In genomic region chr12:6534914-6535696, GRCh38 we compare ENCODE assay signal across 8 cellular contexts. TPM values are rescaled to one million over a fixed set of nuclear protein-coding genes. Genes with fewer than 3 reads are reported as not detected.
DNase-seq lines count a peak whose midpoint lies in the region; ATAC-seq, FAIRE-seq and TF ChIP-seq lines count a peak whose summit lies in the region.

No MANE protein-coding gene starts in this region.

- peak; percentile 9 for ATAC-seq in HG03045 (IDR thresholded peaks at IDR 0.05; ENCODE audit: unreplicated experiment)
- no peak for ATAC-seq in GM21390 (IDR thresholded peaks at IDR 0.05; ENCODE audit: unreplicated experiment)

- POLR2A ChIA-PET in endothelial cell of umbilical vein (lab: Charles Lee) = interaction anchor here (0.7 to 2.4 kb wide), 6 partner anchors 14 to 199 kb away, joined by 5 to 25 read pairs (median 10); partner anchors contain the start of genes MRPL51, VAMP1 and ZNF384

- H3K4me3 ChIP-seq in GM12864 (ENCODE audit: low read depth, low read length) (peak overlapping the region; percentile 80), endothelial cell of umbilical vein (replicated peaks in 1 of 3; ENCODE audit: insufficient read depth in 1 of 3, low read depth in 1 of 3, low read length in 3 of 3) (peak overlapping the region; percentile 68 to 70 (median 68)), mononuclear cell (ENCODE audit: low read length) (peak overlapping the region; percentile 97)

- DNase-seq in GM12864 (ENCODE audit: low read depth) = no peak
- peak; percentile 83 to 85 for DNase-seq in NOMO-1 (lab: John Stamatoyannopoulos, UW; ENCODE audit: unreplicated experiment in 2 of 2)
- peak; percentile 60 for DNase-seq in activated T-cell treated with anti-CD3 and anti-CD28 coated beads for 1 hour (ENCODE audit: low read depth)
- DNase-seq in endothelial cell of umbilical vein (ENCODE audit: low read depth, low spot score) = peak; percentile 82
- peak; percentile 36 to 58 for DNase-seq in stimulated activated CD8-positive, alpha-beta memory T cell treated with anti-CD3 and anti-CD28 coated beads, Interleukin-4, amount 100 ng/mL, for 1 hour (ENCODE audit: low read depth in 2 of 2, low spot score in 1 of 2)

- peaks cover 36% of the 10 kb centered on the region for H3K4me1 ChIP-seq in endothelial cell of umbilical vein (ENCODE audit: control insufficient read depth, extremely low read depth, insufficient read depth, low read length)
- H3K4me1 ChIP-seq in mononuclear cell (ENCODE audit: insufficient read depth, low read length) = peaks cover 67% of the 10 kb centered on the region

- CTCF ChIA-PET in endothelial cell of umbilical vein (lab: Charles Lee) = interaction anchor here (1.1 to 4.5 kb wide), 5 partner anchors 22 to 111 kb away, joined by 3 to 61 read pairs (median 5); partner anchors contain the start of gene VAMP1

- peak; percentile 94 for FAIRE-seq in endothelial cell of umbilical vein (lab: Jason Lieb, UNC)

- no peaks in the 10 kb centered on the region for H3K27me3 ChIP-seq in endothelial cell of umbilical vein (ENCODE audit: control insufficient read depth in 2 of 2, insufficient read depth in 2 of 2, low read length in 2 of 2)
- no peaks in the 10 kb centered on the region for H3K27me3 ChIP-seq in mononuclear cell (ENCODE audit: insufficient read depth, low read length)

- TF ChIP-seq CTCF in GM12864 (IDR thresholded peaks at IDR 0.05; ENCODE audit: low read depth, low read length, missing control alignments) (no peak), endothelial cell of umbilical vein (IDR thresholded peaks at IDR 0.05; ENCODE audit: extremely low read depth in 1 of 2, insufficient read depth in 1 of 2, low read depth in 1 of 2, low read length in 2 of 2) (no peak)

- peak overlapping the region; percentile 96 for H3K9ac ChIP-seq in endothelial cell of umbilical vein (replicated peaks; ENCODE audit: extremely low read depth, insufficient read depth, low read length)

- peak; percentile 29 for TF ChIP-seq POLR2A in endothelial cell of umbilical vein (IDR thresholded peaks at IDR 0.05; ENCODE audit: low read depth, low read length)

- H3K9me3 ChIP-seq in endothelial cell of umbilical vein (replicated peaks; ENCODE audit: control insufficient read depth, insufficient read depth, low read length) (no peaks in the 10 kb centered on the region), mononuclear cell (ENCODE audit: low read depth, low read length) (no peaks in the 10 kb centered on the region)

- H3K79me2 ChIP-seq in endothelial cell of umbilical vein (ENCODE audit: control insufficient read depth, insufficient read depth, low read length) = peaks cover 31% of the 10 kb centered on the region

- BruUV-seq in endothelial cell of umbilical vein (replicated peaks; lab: Mats Ljungman, UMichigan) = no TSS peak

- peaks cover 22 to 33% of the 10 kb centered on the region in 2 experiments for H3K36me3 ChIP-seq in endothelial cell of umbilical vein (ENCODE audit: control insufficient read depth in 2 of 2, extremely low read depth in 1 of 2, insufficient read depth in 2 of 2, low read length in 2 of 2)

- H2AFZ ChIP-seq in endothelial cell of umbilical vein (ENCODE audit: low read depth, low read length) = no peak overlapping the region

- intact Hi-C loops in endothelial cell of umbilical vein (cut with micrococcal nuclease) = loop anchor here (1.0 to 2.0 kb wide), 5 partner anchors 20 to 212 kb away; partner anchors contain the start of gene MRPL51

- dilution Hi-C loops in endothelial cell of umbilical vein (cut with MboI; ENCODE audit: extremely low pct_ligation_motif_present, low sequenced_read_pairs) = no loop called here

- peak overlapping the region; percentile 73 for H3K27ac ChIP-seq in endothelial cell of umbilical vein (ENCODE audit: insufficient read depth, low read depth, low read length)

- H4K20me1 ChIP-seq in endothelial cell of umbilical vein (replicated peaks; ENCODE audit: control insufficient read depth, extremely low read depth, insufficient read depth, low read length) = no peaks in the 10 kb centered on the region

- peak overlapping the region; percentile 60 for H3K4me2 ChIP-seq in endothelial cell of umbilical vein (ENCODE audit: insufficient read depth, low read length)

- no peaks in the 10 kb centered on the region for H3K9me1 ChIP-seq in endothelial cell of umbilical vein (replicated peaks; ENCODE audit: control insufficient read depth, extremely low read depth, insufficient read depth, low read length)

TF ChIP-seq in endothelial cell of umbilical vein, 7 proteins besides CTCF, POLR2A, EP300 and RAD21:
- TF ChIP-seq POLR2AphosphoS5 (IDR thresholded peaks at IDR 0.05; ENCODE audit: insufficient read depth, low read depth, low read length) = peak; percentile 86
- TF ChIP-seq MAX (IDR thresholded peaks at IDR 0.05; ENCODE audit: insufficient read depth, insufficient read length) = peak; percentile 64
- TF ChIP-seq MYC (IDR thresholded peaks at IDR 0.05; ENCODE audit: low read depth, low read length) = no peak
- no peak for TF ChIP-seq GATA2 (IDR thresholded peaks at IDR 0.05; ENCODE audit: insufficient read depth, insufficient read length, low read depth, low read length)
- peak; percentile 10 for TF ChIP-seq JUN (IDR thresholded peaks at IDR 0.05; ENCODE audit: borderline replicate concordance, insufficient read depth, insufficient read length, low read depth)
- no peak for TF ChIP-seq EZH2 (IDR thresholded peaks at IDR 0.05; ENCODE audit: borderline replicate concordance, low read depth, low read length, severe bottlenecking)
- peak; percentile 64 for TF ChIP-seq FOS (IDR thresholded peaks at IDR 0.05; ENCODE audit: borderline replicate concordance, insufficient read depth, low read length)

RNA-seq across cellular contexts. Expression of gene GAPDH, which starts 0.8 kb away (rescaled TPM):
- total RNA-seq in endothelial cell of umbilical vein (4,245 and 4,648 TPM in 2 replicates), mononuclear cell (2,093 TPM)
- polyA plus RNA-seq in endothelial cell of umbilical vein = 8,748 and 10,370 TPM in 2 replicates
- polyA plus RNA-seq in endothelial cell of umbilical vein (2011; cell fraction: cytosol; rRNA removed) = 9,573 and 9,900 TPM in 2 replicates
- 2,700 and 3,179 TPM in 2 replicates for polyA plus RNA-seq in endothelial cell of umbilical vein (2011; cell fraction: nucleus; rRNA removed)
- polyA plus RNA-seq in endothelial cell of umbilical vein (2012) = 5,034 and 5,687 TPM in 2 replicates
- polyA minus RNA-seq in endothelial cell of umbilical vein = 7,250 and 7,739 TPM in 2 replicates
- 5,221 TPM for polyA minus RNA-seq in endothelial cell of umbilical vein (2011; cell fraction: cytosol; rRNA and poly(A)+ RNA removed)
- 818 and 923 TPM in 2 replicates for polyA minus RNA-seq in endothelial cell of umbilical vein (2011; cell fraction: nucleus; rRNA and poly(A)+ RNA removed)

RNA-seq across cellular contexts. Expression of gene IFFO1, which starts 20.7 kb away (rescaled TPM):
- 26.4 and 27.7 TPM in 2 replicates for total RNA-seq in endothelial cell of umbilical vein
- 41.0 and 41.2 TPM in 2 replicates for polyA plus RNA-seq in endothelial cell of umbilical vein
- 15.9 and 21.0 TPM in 2 replicates for polyA plus RNA-seq in endothelial cell of umbilical vein (2011; cell fraction: cytosol; rRNA removed)
- 156 and 161 TPM in 2 replicates for polyA plus RNA-seq in endothelial cell of umbilical vein (2011; cell fraction: nucleus; rRNA removed)
- polyA plus RNA-seq in endothelial cell of umbilical vein (2012) = 18.3 and 26.1 TPM in 2 replicates
- 19.2 and 20.3 TPM in 2 replicates for polyA minus RNA-seq in endothelial cell of umbilical vein
- not detected for polyA minus RNA-seq in endothelial cell of umbilical vein (2011; cell fraction: cytosol; rRNA and poly(A)+ RNA removed)
- polyA minus RNA-seq in endothelial cell of umbilical vein (2011; cell fraction: nucleus; rRNA and poly(A)+ RNA removed) = 12.7 and 20.1 TPM in 2 replicates
- 8.0 TPM for total RNA-seq in mononuclear cell

RNA-seq across cellular contexts. Expression of gene NOP2, which starts 33.0 kb away (rescaled TPM):
- total RNA-seq in endothelial cell of umbilical vein = 58.5 and 63.6 TPM in 2 replicates
- polyA plus RNA-seq in endothelial cell of umbilical vein = 17.8 and 26.3 TPM in 2 replicates
- polyA plus RNA-seq in endothelial cell of umbilical vein (2011; cell fraction: cytosol; rRNA removed) = 28.3 and 30.1 TPM in 2 replicates
- 160 and 198 TPM in 2 replicates for polyA plus RNA-seq in endothelial cell of umbilical vein (2011; cell fraction: nucleus; rRNA removed)
- polyA plus RNA-seq in endothelial cell of umbilical vein (2012) = 44.4 and 58.0 TPM in 2 replicates
- 29.2 and 29.4 TPM in 2 replicates for polyA minus RNA-seq in endothelial cell of umbilical vein
- 26.3 TPM for polyA minus RNA-seq in endothelial cell of umbilical vein (2011; cell fraction: cytosol; rRNA and poly(A)+ RNA removed)
- polyA minus RNA-seq in endothelial cell of umbilical vein (2011; cell fraction: nucleus; rRNA and poly(A)+ RNA removed) = 33.6 and 35.6 TPM in 2 replicates
- 44.2 TPM for total RNA-seq in mononuclear cell

RNA-seq across cellular contexts. Expression of gene NCAPD2, which starts 41.2 kb away (rescaled TPM):
- total RNA-seq in endothelial cell of umbilical vein = 77.3 and 90.1 TPM in 2 replicates
- 33.6 and 41.8 TPM in 2 replicates for polyA plus RNA-seq in endothelial cell of umbilical vein
- polyA plus RNA-seq in endothelial cell of umbilical vein (2011; cell fraction: cytosol; rRNA removed) = 51.2 and 57.2 TPM in 2 replicates
- 57.7 and 61.4 TPM in 2 replicates for polyA plus RNA-seq in endothelial cell of umbilical vein (2011; cell fraction: nucleus; rRNA removed)
- 32.3 and 64.2 TPM in 2 replicates for polyA plus RNA-seq in endothelial cell of umbilical vein (2012)
- 96.4 and 101 TPM in 2 replicates for polyA minus RNA-seq in endothelial cell of umbilical vein
- 117 TPM for polyA minus RNA-seq in endothelial cell of umbilical vein (2011; cell fraction: cytosol; rRNA and poly(A)+ RNA removed)
- polyA minus RNA-seq in endothelial cell of umbilical vein (2011; cell fraction: nucleus; rRNA and poly(A)+ RNA removed) = 40.0 and 76.8 TPM in 2 replicates
- total RNA-seq in mononuclear cell = 7.5 TPM

RNA-seq across cellular contexts. Expression of gene MRPL51, which starts 42.0 kb away (rescaled TPM):
- total RNA-seq in endothelial cell of umbilical vein (267 and 273 TPM in 2 replicates), mononuclear cell (14.7 TPM)
- polyA plus RNA-seq in endothelial cell of umbilical vein = 84.5 and 147 TPM in 2 replicates
- 159 and 183 TPM in 2 replicates for polyA plus RNA-seq in endothelial cell of umbilical vein (2011; cell fraction: cytosol; rRNA removed)
- polyA plus RNA-seq in endothelial cell of umbilical vein (2011; cell fraction: nucleus; rRNA removed) = 54.5 and 64.9 TPM in 2 replicates
- 256 and 305 TPM in 2 replicates for polyA plus RNA-seq in endothelial cell of umbilical vein (2012)
- 33.5 and 42.6 TPM in 2 replicates for polyA minus RNA-seq in endothelial cell of umbilical vein
- 41.8 TPM for polyA minus RNA-seq in endothelial cell of umbilical vein (2011; cell fraction: cytosol; rRNA and poly(A)+ RNA removed)
- 9.0 and 11.2 TPM in 2 replicates for polyA minus RNA-seq in endothelial cell of umbilical vein (2011; cell fraction: nucleus; rRNA and poly(A)+ RNA removed)
